1 cellular context compared by ENCODE assay signal in genomic region chr3:127590593-127591477, GRCh38.
TF ChIP-seq lines count a peak whose summit lies in the region.

Gene TPRA1, minus strand, starts transcription at chr3:127590733. Its CDS starts 10,587 bp downstream, at chr3:127580146.

TF ChIP-seq in K562, 482 proteins besides CTCF, POLR2A, EP300 and RAD21 (continued from another document and continues in another):
- TF ChIP-seq MXD1 (CRISPR knock-in tag; IDR thresholded peaks at IDR 0.05; ENCODE audit: borderline replicate concordance, poor library complexity, severe bottlenecking) (no peak), ERF (CRISPR knock-in tag; IDR thresholded peaks at IDR 0.05) (no peak), RCOR1 (IDR thresholded peaks at IDR 0.05; ENCODE audit: borderline replicate concordance in 1 of 2, low read depth in 2 of 2, low read length in 2 of 2) (no peak), XRCC5 (IDR thresholded peaks at IDR 0.05; ENCODE audit: low read depth, low read length) (peak; percentile 70; the same call in 1 of the 2 replicates), ZNF133 (CRISPR knock-in tag; IDR thresholded peaks at IDR 0.05) (no peak), SAFB (IDR thresholded peaks at IDR 0.05; ENCODE audit: borderline replicate concordance, low read depth, low read length) (peak; percentile 71; the same call in 1 of the 2 replicates), SMAD3 (CRISPR knock-in tag; conservative IDR thresholded peaks at IDR 0.05) (no peak), MYC (IDR thresholded peaks at IDR 0.05; ENCODE audit: low read depth, low read length) (peak; percentile 95), MYC (CRISPR knock-in tag; IDR thresholded peaks at IDR 0.05; ENCODE audit: borderline replicate concordance, low read depth) (no peak), CBX8 (IDR thresholded peaks at IDR 0.05; ENCODE audit: borderline replicate concordance, extremely low read depth, low read depth, low read length, poor library complexity, severe bottlenecking) (no peak), ZKSCAN1 (IDR thresholded peaks at IDR 0.05; ENCODE audit: low read depth, low read length) (no peak), SMAD4 (CRISPR knock-in tag; conservative IDR thresholded peaks at IDR 0.05) (peak; percentile 79), AFF1 (IDR thresholded peaks at IDR 0.05; ENCODE audit: low read depth in 1 of 2, partially characterized antibody in 2 of 2) (no peak), ZNF764 (CRISPR knock-in tag; IDR thresholded peaks at IDR 0.05; ENCODE audit: low read depth) (no peak), DMBX1 (CRISPR knock-in tag; IDR thresholded peaks at IDR 0.05; ENCODE audit: borderline replicate concordance) (no peak), HDAC1 (IDR thresholded peaks at IDR 0.05) (no peak), HBP1 (CRISPR knock-in tag; IDR thresholded peaks at IDR 0.05) (no peak), MTA3 (IDR thresholded peaks at IDR 0.05; ENCODE audit: borderline replicate concordance) (peak; percentile 34; the same call in 1 of the 2 replicates), TBP (optimal IDR thresholded peaks at IDR 0.05; ENCODE audit: low read depth, low read length) (peak; percentile 58), ZFPM2 (CRISPR knock-in tag; IDR thresholded peaks at IDR 0.05) (no peak), MGA (IDR thresholded peaks at IDR 0.05) (0 out of 2 replicates have a peak, but pooled peaks have one; percentile 17), NELFE (IDR thresholded peaks at IDR 0.05; ENCODE audit: insufficient read depth, insufficient read length) (no peak), ZNF324 (CRISPR knock-in tag; IDR thresholded peaks at IDR 0.05) (no peak), ARNT (IDR thresholded peaks at IDR 0.05) (no peak), ZNF592 (IDR thresholded peaks at IDR 0.05) (peak; percentile 75), ZBTB26 (CRISPR knock-in tag; IDR thresholded peaks at IDR 0.05) (no peak), MNT (conservative IDR thresholded peaks at IDR 0.05) (peak; percentile 31 to 52; a peak in 2 of 4 replicates), IRF9 (tag; IDR thresholded peaks at IDR 0.05) (no peak)
